Comparison of ENCODE assay signal across 11 cellular contexts in genomic region chr6:53322188-53323029, GRCh38. TPM values are rescaled to one million over a fixed set of nuclear protein-coding genes. Genes with fewer than 3 reads are reported as not detected.
DNase-seq lines count a peak whose midpoint lies in the region; ATAC-seq, FAIRE-seq and TF ChIP-seq lines count a peak whose summit lies in the region.
"Had no signal": no experiment of that assay in that cellular context is flagged by ENCODE, and none has a peak within 500 bp of the region (broad histone marks: within the 10 kb centered on the region; RNA-seq: fewer than 3 reads in every experiment).

No MANE protein-coding gene starts in this region.

- CTCF ChIA-PET in activated CD8-positive, alpha-beta T cell treated with anti-CD3 and anti-CD28 coated beads for 36 hours (lab: Charles Lee) = interaction anchor here (0.6 to 1.1 kb wide), 5 partner anchors 9 to 28 kb away, joined by 3 to 4 read pairs (median 3); no protein-coding TSS in a partner anchor

- H3K27ac Mint-ChIP-seq in activated CD8-positive, alpha-beta T cell treated with anti-CD3 and anti-CD28 coated beads for 36 hours = peak overlapping the region; percentile 40
- H3K27ac Mint-ChIP-seq in type B pancreatic cell = peak overlapping the region; percentile 36

- H3K27me3 Mint-ChIP-seq in activated CD8-positive, alpha-beta T cell treated with anti-CD3 and anti-CD28 coated beads for 36 hours = no peaks in the 10 kb centered on the region
- no peaks in the 10 kb centered on the region for H3K27me3 Mint-ChIP-seq in type B pancreatic cell

- no peak for DNase-seq in cardiac muscle cell (ENCODE audit: low read depth in 1 of 2, low spot score in 1 of 2)
- no peak for DNase-seq in left ventricle myocardium superior
- no peak for DNase-seq in activated CD8-positive, alpha-beta T cell treated with anti-CD3 and anti-CD28 coated beads for 36 hours
- DNase-seq in keratinocyte (ENCODE audit: low read depth, low spot score) = no peak
- DNase-seq in type B pancreatic cell (ENCODE audit: extremely low spot score, unreplicated experiment) = no peak
- no peak for DNase-seq in COLO668 (lab: John Stamatoyannopoulos, UW; ENCODE audit: unreplicated experiment)
- no peak for DNase-seq in NCI-H774 (lab: John Stamatoyannopoulos, UW)
- DNase-seq: Kasumi-1, RPMI8226 had no signal

- no peaks in the 10 kb centered on the region for H3K9me3 Mint-ChIP-seq in activated CD8-positive, alpha-beta T cell treated with anti-CD3 and anti-CD28 coated beads for 36 hours
- H3K9me3 Mint-ChIP-seq in type B pancreatic cell = no peaks in the 10 kb centered on the region

- H2AFZ ChIP-seq in keratinocyte (ENCODE audit: control insufficient read depth, low read length) = no peak overlapping the region

- FAIRE-seq in keratinocyte (lab: Jason Lieb, UNC) = no peak

- H3K36me3 Mint-ChIP-seq in activated CD8-positive, alpha-beta T cell treated with anti-CD3 and anti-CD28 coated beads for 36 hours (ENCODE audit: low read depth) = peaks cover 9% of the 10 kb centered on the region
- H3K36me3 Mint-ChIP-seq in type B pancreatic cell = peaks cover 18% of the 10 kb centered on the region

- no peak for TF ChIP-seq CTCF in cardiac muscle cell (IDR thresholded peaks at IDR 0.05; ENCODE audit: low read depth, low read length)
- TF ChIP-seq CTCF in activated CD8-positive, alpha-beta T cell treated with anti-CD3 and anti-CD28 coated beads for 36 hours (IDR thresholded peaks at IDR 0.05) = no peak
- TF ChIP-seq CTCF in keratinocyte (optimal IDR thresholded peaks at IDR 0.05 in 1 of 3, IDR thresholded peaks at IDR 0.05 in 1 of 3, conservative IDR thresholded peaks at IDR 0.05 in 1 of 3; ENCODE audit: extremely low read depth in 1 of 3, insufficient read depth in 2 of 3, low read length in 3 of 3) = no peak
- TF ChIP-seq CTCF in type B pancreatic cell (conservative IDR thresholded peaks at IDR 0.05) = no peak

- peaks cover 59% of the 10 kb centered on the region for H3K79me2 ChIP-seq in keratinocyte (ENCODE audit: control insufficient read depth, insufficient read depth, low read length)

- H3K27ac ChIP-seq in cardiac muscle cell (peak overlapping the region; percentile 33), keratinocyte (ENCODE audit: control insufficient read depth, insufficient read depth, low read length) (peak overlapping the region; percentile 84)

- H3K27me3 ChIP-seq in cardiac muscle cell (no peaks in the 10 kb centered on the region), keratinocyte (ENCODE audit: control insufficient read depth, extremely low read depth, insufficient read depth, low read length) (no peaks in the 10 kb centered on the region)

- intact Hi-C loops in left ventricle myocardium superior (cut with micrococcal nuclease) = no loop called here
- intact Hi-C loops in activated CD8-positive, alpha-beta T cell treated with anti-CD3 and anti-CD28 coated beads for 36 hours (cut with micrococcal nuclease) = no loop called here

- dilution Hi-C loops in keratinocyte (cut with MboI; ENCODE audit: extremely low pct_ligation_motif_present, low sequenced_read_pairs) = no loop called here

- peaks cover 6% of the 10 kb centered on the region for H3K9me1 ChIP-seq in keratinocyte (ENCODE audit: control insufficient read depth, extremely low read depth, insufficient read depth, low read length)

- H4K20me1 ChIP-seq in keratinocyte (ENCODE audit: control insufficient read depth, extremely low read depth, insufficient read depth, low read length) = no peaks in the 10 kb centered on the region

- H3K4me1 Mint-ChIP-seq in activated CD8-positive, alpha-beta T cell treated with anti-CD3 and anti-CD28 coated beads for 36 hours (ENCODE audit: low read depth) = peaks cover 52% of the 10 kb centered on the region
- H3K4me1 Mint-ChIP-seq in type B pancreatic cell (ENCODE audit: unreplicated experiment) = peaks cover 21% of the 10 kb centered on the region

- H3K9me3 ChIP-seq in cardiac muscle cell (ENCODE audit: low read depth) (no peaks in the 10 kb centered on the region), keratinocyte (ENCODE audit: control insufficient read depth, low read depth, low read length) (no peaks in the 10 kb centered on the region)

- H3K4me3 Mint-ChIP-seq in activated CD8-positive, alpha-beta T cell treated with anti-CD3 and anti-CD28 coated beads for 36 hours = no peak overlapping the region
- H3K4me3 Mint-ChIP-seq in type B pancreatic cell = no peak overlapping the region

- H3K4me1 ChIP-seq in cardiac muscle cell (ENCODE audit: low read depth) (peaks cover 9% of the 10 kb centered on the region), keratinocyte (ENCODE audit: control insufficient read depth, extremely low read depth, insufficient read depth, low read length) (peaks cover 34% of the 10 kb centered on the region)

- peak overlapping the region; percentile 83 for H3K4me2 ChIP-seq in keratinocyte (ENCODE audit: control insufficient read depth, extremely low read depth, insufficient read depth, low read depth, low read length)

- ATAC-seq in left ventricle myocardium superior (no peak), GM18873 (IDR thresholded peaks at IDR 0.05; ENCODE audit: low FRiP score, unreplicated experiment) (no peak)
- ATAC-seq in activated CD8-positive, alpha-beta T cell treated with anti-CD3 and anti-CD28 coated beads for 36 hours = no peak

- peak overlapping the region; percentile 16 for H3K9ac ChIP-seq in keratinocyte (ENCODE audit: control insufficient read depth, extremely low read depth, insufficient read depth, low read length)

- H3K36me3 ChIP-seq in cardiac muscle cell (no peaks in the 10 kb centered on the region), keratinocyte (ENCODE audit: control insufficient read depth in 2 of 2, extremely low read depth in 1 of 2, insufficient read depth in 2 of 2, low read length in 2 of 2) (no peaks in the 10 kb centered on the region)

- POLR2A ChIA-PET in activated CD8-positive, alpha-beta T cell treated with anti-CD3 and anti-CD28 coated beads for 36 hours (lab: Charles Lee) = interaction anchor here (1.0 to 1.9 kb wide), 3 partner anchors 15 to 27 kb away, joined by 3 to 6 read pairs (median 5); partner anchors contain the start of gene ELOVL5

- no peak overlapping the region for H3K4me3 ChIP-seq in cardiac muscle cell
- peak overlapping the region in 2 of 3 experiments; percentile 7 to 55 for H3K4me3 ChIP-seq in keratinocyte (ENCODE audit: control insufficient read depth in 2 of 3, extremely low read depth in 1 of 3, insufficient read depth in 2 of 3, low read depth in 1 of 3, low read length in 3 of 3)
- H3K4me3 ChIP-seq: lung had no signal

RNA-seq across cellular contexts. Expression of gene ELOVL5, which starts 26.3 kb away (rescaled TPM):
- total RNA-seq in cardiac muscle cell = 37.2 and 39.4 TPM in 2 replicates
- polyA plus RNA-seq in cardiac muscle cell = 50.1 and 54.1 TPM in 2 replicates
- total RNA-seq in left ventricle myocardium superior = 21.2 TPM
- total RNA-seq in activated CD8-positive, alpha-beta T cell treated with anti-CD3 and anti-CD28 coated beads for 36 hours = 10 to 100 TPM; 88.3 to 92.7 TPM
- 39.7 to 66.7 TPM (median 53.3 TPM) in 3 replicates for polyA plus RNA-seq in keratinocyte
- polyA plus RNA-seq in keratinocyte (2011; ENCODE audit: low read depth) = 7.6 TPM
- 25.8 and 41.6 TPM in 2 replicates for polyA plus RNA-seq in keratinocyte (2011; cell fraction: cytosol; rRNA removed)
- polyA plus RNA-seq in keratinocyte (2011; cell fraction: nucleus; rRNA removed) = 62.1 and 78.0 TPM in 2 replicates
- polyA plus RNA-seq in keratinocyte (2012; ENCODE audit: low replicate concordance) = 32.5 and 65.4 TPM in 2 replicates
- 58.5 to 102 TPM (median 68.6 TPM) in 3 replicates for polyA minus RNA-seq in keratinocyte
- polyA minus RNA-seq in keratinocyte (2011; cell fraction: cytosol; rRNA and poly(A)+ RNA removed) = 45.3 TPM
- polyA minus RNA-seq in keratinocyte (2011; cell fraction: nucleus; rRNA and poly(A)+ RNA removed) = 48.2 and 67.6 TPM in 2 replicates
- total RNA-seq in type B pancreatic cell (ENCODE audit: low replicate concordance) = 66.3 and 103 TPM in 2 replicates
